In the genomic region with DNA sequence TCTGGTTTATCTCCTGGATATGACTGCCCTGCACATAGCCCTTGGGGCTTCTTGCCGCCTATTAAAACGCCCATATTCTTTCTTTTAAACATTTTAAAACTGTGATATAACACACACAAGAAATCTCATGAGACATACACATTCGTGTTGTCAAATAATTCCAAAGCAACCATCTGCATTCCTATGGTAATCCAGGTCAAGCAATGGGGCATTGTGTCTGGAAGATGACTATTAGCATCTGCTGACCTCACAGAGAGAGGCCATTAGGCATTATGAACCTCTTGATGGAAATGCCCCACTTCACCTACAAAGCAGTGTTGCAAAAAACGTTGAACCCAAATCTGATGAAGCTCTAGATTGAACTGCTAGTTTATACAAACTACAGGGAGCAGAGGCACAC, we compare ENCODE assay signal across 18 cellular contexts.
DNase-seq lines count a peak whose midpoint lies in the region; ATAC-seq and TF ChIP-seq lines count a peak whose summit lies in the region.
"Had no signal": no experiment of that assay in that cellular context is flagged by ENCODE, and none has a peak within 500 bp of the region (broad histone marks: within the 10 kb centered on the region; RNA-seq: fewer than 3 reads in every experiment).

No MANE protein-coding gene starts in this region.

- H3K4me2 ChIP-seq in smooth muscle cell: peak overlapping the region; percentile 51
- H3K4me2 ChIP-seq: SK-N-SH had no signal

- H3K9ac ChIP-seq in smooth muscle cell (ENCODE audit: low read depth): peak overlapping the region; percentile 6
- H3K9ac ChIP-seq: SK-N-SH had no signal

- 44% methylated on average over 4 of the region's 4 CpGs for WGBS in smooth muscle cell (ENCODE audit: low lambda C conversion rate)

- H3K27ac ChIP-seq in smooth muscle cell (ENCODE audit: low read depth): peak overlapping the region; percentile 78
- H3K27ac ChIP-seq: C4-2B had no signal

- no peaks in the 10 kb centered on the region for H3K27me3 ChIP-seq in smooth muscle cell (ENCODE audit: low read depth)
- H3K27me3 ChIP-seq in MG63: no peaks in the 10 kb centered on the region

- ATAC-seq in HG02759 (IDR thresholded peaks at IDR 0.05; ENCODE audit: unreplicated experiment): no peak

- TF ChIP-seq CTCF in fibroblast of the aortic adventitia (IDR thresholded peaks at IDR 0.05; ENCODE audit: insufficient read depth, low read length): no peak
- no peak for TF ChIP-seq CTCF in smooth muscle cell (IDR thresholded peaks at IDR 0.05; ENCODE audit: borderline replicate concordance, insufficient read depth, poor library complexity, severe bottlenecking)

- H3K4me3 ChIP-seq in fibroblast of the aortic adventitia (ENCODE audit: low read depth, low read length): no peak overlapping the region
- no peak overlapping the region for H3K4me3 ChIP-seq in smooth muscle cell
- no peak overlapping the region for H3K4me3 ChIP-seq in MG63

- H2AFZ ChIP-seq in smooth muscle cell (ENCODE audit: low read depth): no peak overlapping the region

- peak; percentile 13 for DNase-seq in ELR (ENCODE audit: low read depth)
- DNase-seq in amniotic epithelial cell (ENCODE audit: low read depth): peak; percentile 84
- peak; percentile 32 for DNase-seq in fibroblast of the aortic adventitia (ENCODE audit: low read depth)
- no peak for DNase-seq in smooth muscle cell (lab: John Stamatoyannopoulos, UW; ENCODE audit: unreplicated experiment)
- DNase-seq in T-helper 9 cell: no peak
- no peak for DNase-seq in MG63
- no peak for DNase-seq in NCI-H1092 treated with DMSO at 0.1 percent for 48 hours (lab: John Stamatoyannopoulos, UW)
- DNase-seq: AML-193, DMS79, NCI-H1694 treated with DMSO at 0.1 percent for 48 hours, NCI-H2107, NCI-H524, NCI-H82, OCI-M1, SHP77 treated with DMSO at 0.1 percent for 48 hours, SK-N-SH had no signal

- H3K9me3 ChIP-seq in smooth muscle cell (replicated peaks; ENCODE audit: low read depth): no peaks in the 10 kb centered on the region
- no peaks in the 10 kb centered on the region for H3K9me3 ChIP-seq in MG63
- H3K9me3 ChIP-seq: SK-N-SH had no signal

- H3K36me3 ChIP-seq in smooth muscle cell (ENCODE audit: low read depth): no peaks in the 10 kb centered on the region
- no peaks in the 10 kb centered on the region for H3K36me3 ChIP-seq in MG63

- peaks cover 19% of the 10 kb centered on the region for H3K4me1 ChIP-seq in smooth muscle cell (ENCODE audit: low read depth)

- no peaks in the 10 kb centered on the region for H3F3A ChIP-seq in smooth muscle cell (ENCODE audit: low read depth)

- no peaks in the 10 kb centered on the region for H3K79me2 ChIP-seq in smooth muscle cell (ENCODE audit: low read depth)

- no peaks in the 10 kb centered on the region for H4K20me1 ChIP-seq in smooth muscle cell (ENCODE audit: low read depth)

Comparison
In these comparisons a context has a peak if more than half of its experiments do, and no peak if none do; other contexts are left out.
1. DNase-seq: peak in ELR (single experiment), amniotic epithelial cell (single experiment) and fibroblast of the aortic adventitia (single experiment); none in smooth muscle cell (single experiment), T-helper 9 cell (single experiment), MG63 (single experiment) and NCI-H1092 treated with DMSO at 0.1 percent for 48 hours (single experiment).